17 cellular contexts compared by ENCODE assay signal in the genomic region with DNA sequence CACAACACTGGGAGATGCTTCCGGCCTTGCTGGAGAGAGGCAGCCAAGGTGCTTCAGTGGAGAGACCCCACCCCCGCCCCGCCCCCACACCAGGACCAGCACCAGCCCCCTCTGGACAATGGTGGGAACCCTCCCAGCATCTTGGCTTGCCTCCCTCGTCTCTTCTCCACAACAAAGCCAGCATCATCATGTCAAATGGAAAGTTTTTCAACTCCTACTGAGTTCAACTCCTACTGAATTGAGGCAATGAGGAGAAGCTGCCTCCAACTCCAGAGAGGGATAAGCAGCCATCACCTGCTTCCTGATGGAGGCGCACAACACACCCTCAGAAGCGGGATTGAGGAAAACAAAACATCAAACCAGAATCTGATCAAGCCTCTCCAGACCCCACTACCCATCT. TPM values are rescaled to one million over a fixed set of nuclear protein-coding genes. Genes with fewer than 3 reads are reported as not detected.
DNase-seq lines count a peak whose midpoint lies in the region; ATAC-seq lines count a peak whose summit lies in the region.
"Had no signal": no experiment of that assay in that cellular context is flagged by ENCODE, and none has a peak within 500 bp of the region (broad histone marks: within the 10 kb centered on the region; RNA-seq: fewer than 3 reads in every experiment).

No MANE protein-coding gene starts in this region.

- H3K4me1 Mint-ChIP-seq in activated naive CD8-positive, alpha-beta T cell (ENCODE audit: low read depth), result peaks cover 76% of the 10 kb centered on the region
- peaks cover 56% of the 10 kb centered on the region for H3K4me1 Mint-ChIP-seq in activated naive CD8-positive, alpha-beta T cell treated with anti-CD3 and anti-CD28 coated beads for 36 hours
- peaks cover 86% of the 10 kb centered on the region for H3K4me1 Mint-ChIP-seq in activated CD4-positive, alpha-beta memory T cell treated with anti-CD3 and anti-CD28 coated beads, Interleukin-2, amount 10 ng/mL, durations not matched to agents 7 days and 5 days

- CTCF ChIA-PET in activated CD4-positive, alpha-beta memory T cell treated with anti-CD3 and anti-CD28 coated beads, Interleukin-2, amount 10 ng/mL, durations not matched to agents 7 days and 5 days (lab: Charles Lee), result no interaction called here

- no peak for ATAC-seq in esophagus mucosa
- no peak for ATAC-seq in HG03108 (IDR thresholded peaks at IDR 0.05; ENCODE audit: unreplicated experiment)
- ATAC-seq: heart left ventricle; pancreas; right lobe of liver; stimulated activated memory B cell treated with anti-CD40 and anti-IgM and Interleukin-4, amounts not matched to agents 10 μg/mL and 1 μg/mL and 100 μg/mL, for 72 hours had no signal

- H3K27ac Mint-ChIP-seq in activated naive CD8-positive, alpha-beta T cell, result peak overlapping the region; percentile 70
- no peak overlapping the region for H3K27ac Mint-ChIP-seq in activated naive CD8-positive, alpha-beta T cell treated with anti-CD3 and anti-CD28 coated beads for 36 hours
- peak overlapping the region; percentile 53 for H3K27ac Mint-ChIP-seq in activated CD4-positive, alpha-beta memory T cell treated with anti-CD3 and anti-CD28 coated beads, Interleukin-2, amount 10 ng/mL, durations not matched to agents 7 days and 5 days

- no peak overlapping the region for H3K4me3 Mint-ChIP-seq in activated naive CD8-positive, alpha-beta T cell
- H3K4me3 Mint-ChIP-seq in activated naive CD8-positive, alpha-beta T cell treated with anti-CD3 and anti-CD28 coated beads for 36 hours, result no peak overlapping the region
- no peak overlapping the region for H3K4me3 Mint-ChIP-seq in activated CD4-positive, alpha-beta memory T cell treated with anti-CD3 and anti-CD28 coated beads, Interleukin-2, amount 10 ng/mL, durations not matched to agents 7 days and 5 days
- H3K4me3 Mint-ChIP-seq: stimulated activated memory B cell treated with anti-CD40 and anti-IgM and Interleukin-4, amounts not matched to agents 10 μg/mL and 1 μg/mL and 100 μg/mL, for 72 hours had no signal

- no peaks in the 10 kb centered on the region for H3K27me3 Mint-ChIP-seq in activated naive CD8-positive, alpha-beta T cell
- no peaks in the 10 kb centered on the region for H3K27me3 Mint-ChIP-seq in activated naive CD8-positive, alpha-beta T cell treated with anti-CD3 and anti-CD28 coated beads for 36 hours
- H3K27me3 Mint-ChIP-seq in activated CD4-positive, alpha-beta memory T cell treated with anti-CD3 and anti-CD28 coated beads, Interleukin-2, amount 10 ng/mL, durations not matched to agents 7 days and 5 days, result no peaks in the 10 kb centered on the region
- H3K27me3 Mint-ChIP-seq: stimulated activated memory B cell treated with anti-CD40 and anti-IgM and Interleukin-4, amounts not matched to agents 10 μg/mL and 1 μg/mL and 100 μg/mL, for 72 hours had no signal

- no peak for DNase-seq in activated naive CD8-positive, alpha-beta T cell treated with anti-CD3 and anti-CD28 coated beads for 36 hours
- DNase-seq in activated CD4-positive, alpha-beta memory T cell treated with anti-CD3 and anti-CD28 coated beads, Interleukin-2, amount 10 ng/mL, durations not matched to agents 7 days and 5 days, result no peak
- DNase-seq in iPS-NIHi11 (ENCODE audit: low spot score) (peak; percentile 72), NCI-H2227 (lab: John Stamatoyannopoulos, UW; ENCODE audit: unreplicated experiment) (no peak), NCI-H1105 (lab: John Stamatoyannopoulos, UW) (no peak)
- DNase-seq: activated gamma-delta T cell treated with Interleukin-2 at 50 U/mL for 16 hours, COR-L47, islet precursor cell, NCI-H1417, pancreas, right lobe of liver, SHP77 treated with DMSO at 0.1 percent for 48 hours had no signal

- H3K36me3 Mint-ChIP-seq in activated naive CD8-positive, alpha-beta T cell, result peaks cover 10% of the 10 kb centered on the region
- H3K36me3 Mint-ChIP-seq in activated naive CD8-positive, alpha-beta T cell treated with anti-CD3 and anti-CD28 coated beads for 36 hours, result peaks cover 45% of the 10 kb centered on the region
- H3K36me3 Mint-ChIP-seq in activated CD4-positive, alpha-beta memory T cell treated with anti-CD3 and anti-CD28 coated beads, Interleukin-2, amount 10 ng/mL, durations not matched to agents 7 days and 5 days (ENCODE audit: low read depth), result peaks cover 91% of the 10 kb centered on the region

- H3K9me3 Mint-ChIP-seq in activated naive CD8-positive, alpha-beta T cell (ENCODE audit: low read depth), result no peaks in the 10 kb centered on the region
- H3K9me3 Mint-ChIP-seq in activated naive CD8-positive, alpha-beta T cell treated with anti-CD3 and anti-CD28 coated beads for 36 hours, result no peaks in the 10 kb centered on the region
- no peaks in the 10 kb centered on the region for H3K9me3 Mint-ChIP-seq in activated CD4-positive, alpha-beta memory T cell treated with anti-CD3 and anti-CD28 coated beads, Interleukin-2, amount 10 ng/mL, durations not matched to agents 7 days and 5 days
- H3K9me3 Mint-ChIP-seq: stimulated activated memory B cell treated with anti-CD40 and anti-IgM and Interleukin-4, amounts not matched to agents 10 μg/mL and 1 μg/mL and 100 μg/mL, for 72 hours had no signal

- POLR2A ChIA-PET in activated CD4-positive, alpha-beta memory T cell treated with anti-CD3 and anti-CD28 coated beads, Interleukin-2, amount 10 ng/mL, durations not matched to agents 7 days and 5 days (lab: Charles Lee), result no interaction called here

RNA-seq across cellular contexts. Expression of gene DEDD2, which starts 12.8 kb away (rescaled TPM):
- total RNA-seq in activated naive CD8-positive, alpha-beta T cell treated with anti-CD3 and anti-CD28 coated beads for 36 hours, result 10 to 100 TPM; 16.2 to 17.6 TPM
- total RNA-seq in activated CD4-positive, alpha-beta memory T cell treated with anti-CD3 and anti-CD28 coated beads, Interleukin-2, amount 10 ng/mL, durations not matched to agents 7 days and 5 days, result 10 to 100 TPM; 54.1 to 59.8 TPM
- 11.6 TPM for total RNA-seq in esophagus mucosa

RNA-seq across cellular contexts. Expression of gene ZNF526, which starts 15.4 kb away (rescaled TPM):
- 10 to 100 TPM; 12.1 to 14.5 TPM for total RNA-seq in activated naive CD8-positive, alpha-beta T cell treated with anti-CD3 and anti-CD28 coated beads for 36 hours
- 10 to 100 TPM; 21.5 to 21.7 TPM for total RNA-seq in activated CD4-positive, alpha-beta memory T cell treated with anti-CD3 and anti-CD28 coated beads, Interleukin-2, amount 10 ng/mL, durations not matched to agents 7 days and 5 days
- total RNA-seq in esophagus mucosa, result 4.5 TPM

RNA-seq across cellular contexts. Expression of gene GSK3A, which starts 37.7 kb away (rescaled TPM):
- total RNA-seq in activated naive CD8-positive, alpha-beta T cell treated with anti-CD3 and anti-CD28 coated beads for 36 hours, result 10 to 100 TPM; 38.2 to 39.0 TPM
- total RNA-seq in activated CD4-positive, alpha-beta memory T cell treated with anti-CD3 and anti-CD28 coated beads, Interleukin-2, amount 10 ng/mL, durations not matched to agents 7 days and 5 days, result 10 to 100 TPM; 48.9 to 50.7 TPM
- total RNA-seq in esophagus mucosa, result 26.4 TPM

RNA-seq across cellular contexts. Expression of gene ERF, which starts 50.2 kb away (rescaled TPM):
- 10 to 100 TPM; 62.9 to 66.0 TPM for total RNA-seq in activated naive CD8-positive, alpha-beta T cell treated with anti-CD3 and anti-CD28 coated beads for 36 hours
- 10 to 100 TPM; 46.9 to 52.6 TPM for total RNA-seq in activated CD4-positive, alpha-beta memory T cell treated with anti-CD3 and anti-CD28 coated beads, Interleukin-2, amount 10 ng/mL, durations not matched to agents 7 days and 5 days
- total RNA-seq in esophagus mucosa, result 21.5 TPM
